In genomic region chr20:25258828-25259227, GRCh38 we compare ENCODE assay signal across 12 cellular contexts. TPM values are rescaled to one million over a fixed set of nuclear protein-coding genes. Genes with fewer than 3 reads are reported as not detected.
DNase-seq lines count a peak whose midpoint lies in the region; ATAC-seq and TF ChIP-seq lines count a peak whose summit lies in the region.
"Had no signal": no experiment of that assay in that cellular context is flagged by ENCODE, and none has a peak within 500 bp of the region (broad histone marks: within the 10 kb centered on the region; RNA-seq: fewer than 3 reads in every experiment).

No MANE protein-coding gene starts in this region.

- 62 to 69% methylated on average over 4 of the region's 4 CpGs for WGBS in endodermal cell (ENCODE audit: insufficient coverage in 1 of 2, insufficient read length in 1 of 2), 2 experiments
- 94% methylated on average over 4 of the region's 4 CpGs for WGBS in thymus

- H3K9me3 ChIP-seq in endodermal cell (ENCODE audit: control insufficient read depth, low read length) (peaks cover 19% of the 10 kb centered on the region), thymus (ENCODE audit: control insufficient read depth) (no peaks in the 10 kb centered on the region)
- H3K9me3 ChIP-seq: BE2C, HAP-1 had no signal

- no peak overlapping the region for H3K9ac ChIP-seq in endodermal cell (ENCODE audit: extremely low read depth, low read length, poor library complexity, severe bottlenecking)

- DNase-seq in cardiac septum (ENCODE audit: low spot score) (peak; percentile 65), left cardiac atrium (no peak), RWPE1 (ENCODE audit: low spot score) (no peak), endodermal cell (peak; percentile 28), UCSD-AML1 (lab: John Stamatoyannopoulos, UW; ENCODE audit: unreplicated experiment) (no peak)
- DNase-seq: BE2C, Karpas-422, NCI-H187 treated with DMSO at 0.1 percent for 48 hours, NCI-H446 had no signal

- intact Hi-C loops in cardiac septum (cut with DNase I), result loop anchor here (2.0 kb wide), 1 partner anchor 14 kb away; no protein-coding TSS in a partner anchor
- intact Hi-C loops in left cardiac atrium (cut with DNase I), result loop anchor here in 1 of 2 donors (5.0 to 10.0 kb wide), 2 partner anchors 33 to 264 kb away; partner anchors contain the start of gene APMAP

- H3K4me3 ChIP-seq in endodermal cell (ENCODE audit: low read length) (no peak overlapping the region), thymus (ENCODE audit: low read length) (no peak overlapping the region)
- H3K4me3 ChIP-seq: HAP-1 had no signal

- peaks cover 17% of the 10 kb centered on the region for H3K4me1 Mint-ChIP-seq in endodermal cell

- no peak overlapping the region for H3K4me3 Mint-ChIP-seq in endodermal cell

- peaks cover 45% of the 10 kb centered on the region for H3K36me3 ChIP-seq in endodermal cell (ENCODE audit: control insufficient read depth, insufficient read depth, low read length)
- H3K36me3 ChIP-seq in thymus (ENCODE audit: control insufficient read depth, insufficient read depth), result peaks cover 4% of the 10 kb centered on the region

- POLR2A ChIA-PET in RWPE1 (lab: Yijun Ruan, JAX; ENCODE audit: low non-redundant PET), result no interaction called here

- H3K27me3 ChIP-seq in endodermal cell (ENCODE audit: control insufficient read depth, insufficient read depth, low read length, poor library complexity, severe bottlenecking), result no peaks in the 10 kb centered on the region
- H3K27me3 ChIP-seq in thymus (ENCODE audit: control insufficient read depth, insufficient read depth), result no peaks in the 10 kb centered on the region
- H3K27me3 ChIP-seq: BE2C had no signal

- H3K36me3 Mint-ChIP-seq in endodermal cell (ENCODE audit: low read depth), result peaks cover 46% of the 10 kb centered on the region

- H3K9me3 Mint-ChIP-seq in endodermal cell, result peaks cover 14% of the 10 kb centered on the region

- H3K27ac ChIP-seq in RWPE1, result peak overlapping the region; percentile 6
- no peak overlapping the region for H3K27ac ChIP-seq in endodermal cell (ENCODE audit: low read depth, low read length)
- H3K27ac ChIP-seq in thymus (ENCODE audit: low read depth), result peak overlapping the region; percentile 66

- peaks cover 2% of the 10 kb centered on the region for H3K4me1 ChIP-seq in endodermal cell (ENCODE audit: control insufficient read depth, insufficient read depth, low read length)
- peaks cover 5% of the 10 kb centered on the region for H3K4me1 ChIP-seq in thymus (ENCODE audit: control insufficient read depth, insufficient read depth, low read length)
- H3K4me1 ChIP-seq: HAP-1 had no signal

- CTCF ChIA-PET in RWPE1 (lab: Yijun Ruan, JAX), result interaction anchor here (0.6 kb wide), 1 partner anchor 54 kb away, joined by 3 read pairs; no protein-coding TSS in a partner anchor

- TF ChIP-seq CTCF in RWPE1 (conservative IDR thresholded peaks at IDR 0.05; ENCODE audit: low read depth) (no peak), endodermal cell (conservative IDR thresholded peaks at IDR 0.05) (no peak)

- ATAC-seq in left cardiac atrium (no peak), GM18870 (IDR thresholded peaks at IDR 0.05; ENCODE audit: unreplicated experiment) (no peak)

- H3K27me3 Mint-ChIP-seq in endodermal cell (ENCODE audit: insufficient read depth), result no peaks in the 10 kb centered on the region

- no peak overlapping the region for H3K27ac Mint-ChIP-seq in endodermal cell

RNA-seq across cellular contexts. Expression of gene PYGB, which starts 10.9 kb away (rescaled TPM):
- 386 TPM for total RNA-seq in cardiac septum
- 100 to 1,000 TPM; 103 to 152 TPM for total RNA-seq in left cardiac atrium
- 10 to 100 TPM; 59.3 to 66.8 TPM for total RNA-seq in endodermal cell
- 48.4 TPM for polyA plus RNA-seq in endodermal cell (2013, experiment 1 of 2)
- 48.7 TPM for polyA plus RNA-seq in endodermal cell (2013, experiment 2 of 2)
- 52.6 TPM for polyA plus RNA-seq in thymus

Comparison
In these comparisons a context has a peak if more than half of its experiments do, and no peak if none do; other contexts are left out.
1. DNase-seq: peak in cardiac septum (single experiment) and endodermal cell (single experiment); none in left cardiac atrium (single experiment), RWPE1 (single experiment) and UCSD-AML1 (single experiment).